In genomic region chr6:33927112-33927511, GRCh38 we compare ENCODE assay signal across 16 cellular contexts.
A peak's percentile ranks its signal among the peaks of the same experiment; 100 is the strongest.
DNase-seq lines count a peak whose midpoint lies in the region; ATAC-seq, FAIRE-seq and TF ChIP-seq lines count a peak whose summit lies in the region.
"Had no signal": no experiment of that assay in that cellular context is flagged by ENCODE, and none has a peak within 500 bp of the region (broad histone marks: within the 10 kb centered on the region; RNA-seq: fewer than 3 reads in every experiment).

No MANE protein-coding gene starts in this region.

- H3K4me1 ChIP-seq in GM23338 (ENCODE audit: insufficient read depth) (peaks cover 13% of the 10 kb centered on the region; the same call in 1 of the 2 replicates), K562 (replicated peaks in 1 of 2; ENCODE audit: control insufficient read depth in 2 of 2, insufficient read depth in 2 of 2, low read length in 2 of 2) (peaks cover 0 to 7% of the 10 kb centered on the region in 2 experiments; a peak in 2 of 5 replicates), iPS-18a (ENCODE audit: control insufficient read depth, low read depth, low read length) (peaks cover 17% of the 10 kb centered on the region), hepatocyte (ENCODE audit: insufficient read depth) (no peaks in the 10 kb centered on the region)

- TF ChIP-seq CTCF in GM23338 (conservative IDR thresholded peaks at IDR 0.05; ENCODE audit: low read depth in 2 of 2) (no peak), K562 (IDR thresholded peaks at IDR 0.05 in 2 of 3, conservative IDR thresholded peaks at IDR 0.05 in 1 of 3; ENCODE audit: insufficient read depth in 2 of 3, low read depth in 1 of 3, low read length in 3 of 3) (no peak), nephron progenitor cell (IDR thresholded peaks at IDR 0.05) (no peak), hepatocyte (IDR thresholded peaks at IDR 0.05; ENCODE audit: poor library complexity) (no peak)

- H3K9ac ChIP-seq in K562 (ENCODE audit: insufficient read depth in 1 of 2, low read depth in 2 of 2, low read length in 2 of 2), result no peak overlapping the region
- H3K9ac ChIP-seq in iPS-18a (ENCODE audit: low read length), result no peak overlapping the region
- H3K9ac ChIP-seq: BLaER1 had no signal

- H3K9me1 ChIP-seq in K562 (ENCODE audit: control insufficient read depth, insufficient read depth, low read length), result no peaks in the 10 kb centered on the region

- H3K9me3 Mint-ChIP-seq in GM23338 (peaks cover 5% of the 10 kb centered on the region; the same call in 2 of the 3 replicates), nephron progenitor cell (peaks cover 17% of the 10 kb centered on the region)
- H3K9me3 Mint-ChIP-seq: CD4-positive, alpha-beta memory T cell had no signal

- WGBS in K562 (ENCODE audit: insufficient coverage, low coverage, missing lambda C conversion rate), result 26% methylated on average over 4 of the region's 4 CpGs
- 66% methylated on average over 4 of the region's 4 CpGs for WGBS in hepatocyte (ENCODE audit: low lambda C conversion rate, missing lambda C conversion rate)

- H3K4me3 Mint-ChIP-seq in GM23338, result peak overlapping the region; percentile 18; the same call in 1 of the 3 replicates
- no peak overlapping the region for H3K4me3 Mint-ChIP-seq in nephron progenitor cell
- H3K4me3 Mint-ChIP-seq: CD14-positive monocyte; CD4-positive, alpha-beta memory T cell had no signal

- ATAC-seq in GM23338 (peak; percentile 59), K562 (no peak)

- 0 out of 2 replicates have a peak overlapping the region, but pooled peaks have one; percentile 11 for H2AFZ ChIP-seq in GM23338
- peak overlapping the region; percentile 46; the same call in 1 of the 2 replicates for H2AFZ ChIP-seq in K562 (ENCODE audit: low read depth, low read length)
- H2AFZ ChIP-seq in hepatocyte, result no peak overlapping the region

- no peak overlapping the region for H3K4me3 ChIP-seq in GM23338
- no peak overlapping the region for H3K4me3 ChIP-seq in K562
- H3K4me3 ChIP-seq in iPS-18a (ENCODE audit: low read length), result peak overlapping the region; percentile 37
- no peak overlapping the region for H3K4me3 ChIP-seq in hepatocyte
- H3K4me3 ChIP-seq: BLaER1 had no signal

- CTCF ChIA-PET in K562 (lab: Yijun Ruan, JAX; ENCODE audit: low intra/inter-chr PET ratio), result no interaction called here

- peak overlapping the region; percentile 38; the same call in 1 of the 2 replicates for H3K27ac Mint-ChIP-seq in GM23338
- peak overlapping the region; percentile 85 for H3K27ac Mint-ChIP-seq in nephron progenitor cell
- H3K27ac Mint-ChIP-seq: CD14-positive monocyte, H9 had no signal

- FAIRE-seq in K562 (lab: Jason Lieb, UNC), result no peak
- FAIRE-seq: HTR-8/SVneo had no signal

- in situ Hi-C loops in K562 (cut with MboI), result no loop called here

- no peaks in the 10 kb centered on the region; the same call in 1 of the 2 replicates for H3K9me3 ChIP-seq in K562 (replicated peaks; ENCODE audit: control insufficient read depth, insufficient read depth, low read depth, low read length)
- H3K9me3 ChIP-seq in iPS-18a (ENCODE audit: control insufficient read depth, low read depth, low read length), result peaks cover 3% of the 10 kb centered on the region
- H3K9me3 ChIP-seq in hepatocyte (ENCODE audit: low read depth), result no peaks in the 10 kb centered on the region

- H3K4me2 ChIP-seq in GM23338 (0 out of 2 replicates have a peak overlapping the region, but pooled peaks have one; percentile 18), K562 (ENCODE audit: insufficient read depth, low read length) (no peak overlapping the region), hepatocyte (no peak overlapping the region)

- H3K79me2 ChIP-seq in GM23338 (replicated peaks; ENCODE audit: insufficient read depth), result no peaks in the 10 kb centered on the region
- no peaks in the 10 kb centered on the region for H3K79me2 ChIP-seq in K562 (ENCODE audit: control insufficient read depth, insufficient read depth, low read length)
- no peaks in the 10 kb centered on the region for H3K79me2 ChIP-seq in hepatocyte

- intact Hi-C loops in K562 (cut with micrococcal nuclease), result no loop called here

- H3K36me3 Mint-ChIP-seq in GM23338 (ENCODE audit: low read depth) (peaks cover 6% of the 10 kb centered on the region; the same call in 2 of the 3 replicates), nephron progenitor cell (ENCODE audit: low read depth) (no peaks in the 10 kb centered on the region)
- H3K36me3 Mint-ChIP-seq: CD14-positive monocyte; CD4-positive, alpha-beta memory T cell had no signal

- H3K9me2 ChIP-seq in GM23338 (ENCODE audit: insufficient read depth) (no peaks in the 10 kb centered on the region), hepatocyte (replicated peaks; ENCODE audit: insufficient read depth) (no peaks in the 10 kb centered on the region)

- no peak for TF ChIP-seq EP300 in K562 (IDR thresholded peaks at IDR 0.05; ENCODE audit: low read length)

- H3K4me1 Mint-ChIP-seq in GM23338 (peaks cover 19% of the 10 kb centered on the region), nephron progenitor cell (peaks cover 53% of the 10 kb centered on the region)
- H3K4me1 Mint-ChIP-seq: CD14-positive monocyte had no signal

- no peak for TF ChIP-seq RAD21 in K562 (CRISPR knock-in tag; conservative IDR thresholded peaks at IDR 0.05 in 1 of 2, IDR thresholded peaks at IDR 0.05 in 1 of 2)

- POLR2A ChIA-PET in K562 (lab: Yijun Ruan, JAX), result interaction anchor here (0.9 to 1.3 kb wide), 2 partner anchors 13 to 22 kb away, joined by 3 to 6 read pairs; no protein-coding TSS in a partner anchor

- no peaks in the 10 kb centered on the region for H3F3A ChIP-seq in GM23338 (replicated peaks; ENCODE audit: low read depth)

- peaks cover 10% of the 10 kb centered on the region for H3K27me3 Mint-ChIP-seq in GM23338 (ENCODE audit: insufficient read depth, low read depth, poor library complexity)
- H3K27me3 Mint-ChIP-seq in nephron progenitor cell (ENCODE audit: low read depth, poor library complexity), result no peaks in the 10 kb centered on the region
- H3K27me3 Mint-ChIP-seq: CD4-positive, alpha-beta memory T cell had no signal

- BruUV-seq in K562 (replicated peaks; lab: Mats Ljungman, UMichigan), result no TSS peak

- H4K20me1 ChIP-seq in GM23338 (replicated peaks; ENCODE audit: insufficient read depth) (no peaks in the 10 kb centered on the region), K562 (replicated peaks; ENCODE audit: control insufficient read depth, insufficient read depth, low read length) (no peaks in the 10 kb centered on the region), hepatocyte (ENCODE audit: insufficient read depth, poor library complexity, severe bottlenecking) (no peaks in the 10 kb centered on the region)
- H4K20me1 ChIP-seq: BLaER1 had no signal

- DNase-seq in GM23338 (ENCODE audit: low spot score) (peak; percentile 14), K562 (ENCODE audit: extremely low read depth in 1 of 4, low spot score in 3 of 4) (no peak), nephron progenitor cell (no peak), hepatocyte (ENCODE audit: low spot score) (no peak), nucleus accumbens (lab: John Stamatoyannopoulos, UW) (no peak), NCI-H2081 (lab: John Stamatoyannopoulos, UW) (no peak), superior temporal gyrus (ENCODE audit: extremely low spot score) (no peak)
- DNase-seq: 8988T, Calu3, GF-D8 had no signal

- TF ChIP-seq POLR2A in K562 (conservative IDR thresholded peaks at IDR 0.05), result no peak

- H3K27ac ChIP-seq in GM23338 (ENCODE audit: low read depth) (no peak overlapping the region), K562 (ENCODE audit: extremely low read depth, low read depth, low read length) (no peak overlapping the region), iPS-18a (ENCODE audit: low read length) (no peak overlapping the region), hepatocyte (no peak overlapping the region)

- H3K36me3 ChIP-seq in GM23338 (ENCODE audit: insufficient read depth) (no peaks in the 10 kb centered on the region), K562 (ENCODE audit: control insufficient read depth, insufficient read depth, low read length) (no peaks in the 10 kb centered on the region), iPS-18a (ENCODE audit: control insufficient read depth, low read depth, low read length) (no peaks in the 10 kb centered on the region), hepatocyte (replicated peaks; ENCODE audit: insufficient read depth, low read depth) (no peaks in the 10 kb centered on the region)
- H3K36me3 ChIP-seq: BLaER1 had no signal

- H3K27me3 ChIP-seq in GM23338 (ENCODE audit: insufficient read depth) (no peaks in the 10 kb centered on the region), K562 (ENCODE audit: control insufficient read depth in 2 of 2, insufficient read depth in 2 of 2, low read length in 2 of 2) (peaks cover 2 to 15% of the 10 kb centered on the region in 2 experiments; a peak in 3 of 5 replicates), iPS-18a (ENCODE audit: control insufficient read depth, insufficient read depth, low read length) (no peaks in the 10 kb centered on the region), hepatocyte (no peaks in the 10 kb centered on the region)
- H3K27me3 ChIP-seq: BLaER1 had no signal

TF ChIP-seq in GM23338, 12 proteins besides CTCF, POLR2A, EP300 and RAD21 (continues in another document):
- no peak for TF ChIP-seq ZNF331 (CRISPR knock-in tag; IDR thresholded peaks at IDR 0.05; ENCODE audit: low read depth)
- no peak for TF ChIP-seq NANOG (IDR thresholded peaks at IDR 0.05; ENCODE audit: borderline replicate concordance)
- TF ChIP-seq ZNF114 (CRISPR knock-in tag; IDR thresholded peaks at IDR 0.05), result no peak
- TF ChIP-seq EZH2 (IDR thresholded peaks at IDR 0.05; ENCODE audit: low read depth, unreplicated experiment), result no peak
- no peak for TF ChIP-seq CREB1 (CRISPR knock-in tag; IDR thresholded peaks at IDR 0.05; ENCODE audit: low read depth)
- no peak for TF ChIP-seq POLR2AphosphoS5 (IDR thresholded peaks at IDR 0.05; ENCODE audit: low read depth)

TF ChIP-seq in K562, 482 proteins besides CTCF, POLR2A, EP300 and RAD21:
- TF ChIP-seq MTA2 (IDR thresholded peaks at IDR 0.05; ENCODE audit: low read depth), result no peak
- TF ChIP-seq RBM39 (optimal IDR thresholded peaks at IDR 0.05; ENCODE audit: low read depth, low read length), result no peak
- TF ChIP-seq CEBPB (tag; IDR thresholded peaks at IDR 0.05), result no peak
- no peak for TF ChIP-seq ZSCAN29 (IDR thresholded peaks at IDR 0.05)
- TF ChIP-seq TAL1 (IDR thresholded peaks at IDR 0.05), result no peak
